Comparison of ENCODE assay signal across 8 cellular contexts in the genomic region with DNA sequence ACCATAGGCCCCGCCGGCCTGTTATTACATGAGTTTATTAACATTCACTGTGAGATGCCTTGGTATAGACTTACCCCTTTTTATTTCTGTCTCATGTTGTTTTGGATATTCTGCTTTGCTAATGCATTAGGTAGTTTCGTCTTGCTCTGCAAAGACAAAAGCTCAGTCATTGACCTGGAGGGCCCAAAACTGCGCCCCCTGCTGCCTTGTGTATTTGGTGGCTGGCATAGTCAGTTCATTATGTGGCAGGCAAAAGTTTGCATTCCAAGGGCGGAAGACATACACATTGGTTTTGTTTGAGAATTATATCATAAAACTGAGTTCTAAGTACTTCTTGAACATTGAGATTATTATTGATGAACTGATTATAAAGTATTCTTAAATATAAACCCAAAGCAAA.
DNase-seq lines count a peak whose midpoint lies in the region; ATAC-seq, FAIRE-seq and TF ChIP-seq lines count a peak whose summit lies in the region.

No MANE protein-coding gene starts in this region.

- ATAC-seq in mucosa of descending colon, result peak; percentile 43
- ATAC-seq in HG03280 (IDR thresholded peaks at IDR 0.05; ENCODE audit: unreplicated experiment), result no peak

- in situ Hi-C loops in SK-MEL-5 (cut with HindIII; ENCODE audit: low pct_unique_long_range_greater_than_20kb, low sequenced_read_pairs), result no loop called here

- TF ChIP-seq CTCF in bronchial epithelial cell (IDR thresholded peaks at IDR 0.05; ENCODE audit: insufficient read depth, low read length, severe bottlenecking), result peak; percentile 34
- TF ChIP-seq CTCF in mucosa of descending colon (IDR thresholded peaks at IDR 0.05), result peak; percentile 27

- FAIRE-seq in bronchial epithelial cell (lab: Jason Lieb, UNC), result no peak

- H3K27me3 ChIP-seq in bronchial epithelial cell (ENCODE audit: control insufficient read depth, insufficient read depth, low read length), result no peaks in the 10 kb centered on the region

- no peak overlapping the region for H3K4me3 ChIP-seq in bronchial epithelial cell (ENCODE audit: low read depth, low read length)
- no peak overlapping the region for H3K4me3 ChIP-seq in mucosa of descending colon

- H3K36me3 ChIP-seq in bronchial epithelial cell (ENCODE audit: control insufficient read depth, insufficient read depth, low read length), result no peaks in the 10 kb centered on the region
- H3K36me3 ChIP-seq in mucosa of descending colon (ENCODE audit: low read depth), result no peaks in the 10 kb centered on the region

- DNase-seq in H4 (ENCODE audit: low spot score) (peak; percentile 74), SK-MEL-5 (ENCODE audit: low read depth, low spot score) (peak; percentile 80), bronchial epithelial cell (ENCODE audit: low read depth) (peak; percentile 13), mucosa of descending colon (peak in 2 of 3 donors; percentile 61 to 72), NCI-H1092 treated with DMSO at 0.1 percent for 48 hours (lab: John Stamatoyannopoulos, UW) (no peak), EL (no peak), NCI-H1436 treated with DMSO at 0.1 percent for 48 hours (lab: John Stamatoyannopoulos, UW) (no peak)

- no peaks in the 10 kb centered on the region for H3K4me1 ChIP-seq in mucosa of descending colon (ENCODE audit: low read depth)

- H3K9me3 ChIP-seq in mucosa of descending colon, result no peaks in the 10 kb centered on the region

- intact Hi-C loops in mucosa of descending colon (cut with DNase I, micrococcal nuclease), result no loop called here

Comparison
In these comparisons a context has a peak if more than half of its experiments do, and no peak if none do; other contexts are left out.
1. DNase-seq: peak in H4 (single experiment), SK-MEL-5 (single experiment), bronchial epithelial cell (single experiment) and mucosa of descending colon (2 of 3); none in NCI-H1092 treated with DMSO at 0.1 percent for 48 hours (single experiment), EL (single experiment) and NCI-H1436 treated with DMSO at 0.1 percent for 48 hours (single experiment).